10 cellular contexts compared by ENCODE assay signal in the genomic region with DNA sequence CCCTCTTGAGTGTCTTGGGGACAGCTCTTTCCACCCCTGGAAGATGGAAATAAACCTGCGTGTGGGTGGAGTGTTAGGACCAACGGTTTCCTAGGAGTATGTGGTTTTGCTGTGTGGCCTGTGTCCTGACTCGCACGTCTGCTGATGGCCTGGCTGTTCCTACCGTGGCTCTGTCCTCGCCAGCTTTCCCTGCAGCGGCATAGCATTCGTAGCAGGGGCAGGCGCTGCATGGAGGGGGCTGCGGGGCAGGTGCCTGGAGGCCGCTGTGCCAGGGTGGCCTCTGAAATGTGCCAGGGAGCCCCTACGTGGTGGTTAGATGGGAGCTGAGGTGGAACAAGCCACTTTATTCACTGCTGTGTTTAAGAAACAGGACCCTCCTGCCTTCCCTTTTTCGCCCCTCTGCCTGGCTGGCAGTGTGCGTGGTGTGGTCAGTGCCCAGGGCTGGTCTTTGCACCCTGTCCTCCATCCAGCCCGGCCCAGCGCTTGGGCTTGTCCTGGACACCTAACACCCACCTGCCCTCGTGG. TPM values are rescaled to one million over a fixed set of nuclear protein-coding genes. Genes with fewer than 3 reads are reported as not detected.
DNase-seq lines count a peak whose midpoint lies in the region; ATAC-seq and TF ChIP-seq lines count a peak whose summit lies in the region.
"Had no signal": no experiment of that assay in that cellular context is flagged by ENCODE, and none has a peak within 500 bp of the region (broad histone marks: within the 10 kb centered on the region; RNA-seq: fewer than 3 reads in every experiment).

No MANE protein-coding gene starts in this region.

- no peak for TF ChIP-seq CTCF in HCT116 (IDR thresholded peaks at IDR 0.05 in 2 of 3, conservative IDR thresholded peaks at IDR 0.05 in 1 of 3; ENCODE audit: borderline replicate concordance in 1 of 3, insufficient read depth in 1 of 3, low read depth in 2 of 3, low read length in 2 of 3)
- TF ChIP-seq CTCF in chondrocyte (IDR thresholded peaks at IDR 0.05) = no peak
- TF ChIP-seq CTCF in osteoblast (IDR thresholded peaks at IDR 0.05; ENCODE audit: extremely low read depth, low read depth, low read length) = no peak

- no peak for TF ChIP-seq POLR2A in HCT116 (IDR thresholded peaks at IDR 0.05; ENCODE audit: borderline replicate concordance, extremely low read depth, insufficient read depth, insufficient read length)

- no peak for DNase-seq in HCT116 (ENCODE audit: low read depth, low spot score)
- no peak for DNase-seq in chondrocyte (ENCODE audit: low spot score)
- peak; percentile 77 for DNase-seq in osteoblast (ENCODE audit: insufficient read length, low spot score, missing footprints)
- no peak for DNase-seq in NCI-H446 (lab: John Stamatoyannopoulos, UW)
- DNase-seq in SKM-1 treated with dmso at 0.1 percent for 144 hours (lab: John Stamatoyannopoulos, UW; ENCODE audit: unreplicated experiment) = no peak
- no peak for DNase-seq in NCI-H345 treated with DMSO at 0.1 percent for 48 hours (lab: John Stamatoyannopoulos, UW; ENCODE audit: unreplicated experiment)
- DNase-seq: NCI-H1105 treated with DMSO at 0.1 percent for 48 hours, retina had no signal

- H3K9me2 ChIP-seq in HCT116 (ENCODE audit: insufficient read depth) = no peaks in the 10 kb centered on the region

- peaks cover 60% of the 10 kb centered on the region for H3K79me2 ChIP-seq in HCT116 (ENCODE audit: insufficient read depth, low read length)
- peaks cover 69% of the 10 kb centered on the region for H3K79me2 ChIP-seq in osteoblast (ENCODE audit: insufficient read depth, low read length)

- H3K9ac ChIP-seq in BLaER1 (0 out of 2 replicates have a peak overlapping the region, but pooled peaks have one; percentile 58), HCT116 (ENCODE audit: low read length) (no peak overlapping the region)

- H3K4me1 Mint-ChIP-seq in chondrocyte (ENCODE audit: low read depth) = peaks cover 86% of the 10 kb centered on the region

- H3K27me3 ChIP-seq in BLaER1 (no peaks in the 10 kb centered on the region), HCT116 (ENCODE audit: insufficient read depth, low read length) (no peaks in the 10 kb centered on the region), osteoblast (ENCODE audit: insufficient read depth, low read length) (no peaks in the 10 kb centered on the region)

- POLR2A ChIA-PET in HCT116 (lab: Charles Lee) = interaction anchor here (4.0 kb wide), 1 partner anchor 10 kb away, joined by 27 read pairs; a partner anchor contains a TSS

- H3K4me3 Mint-ChIP-seq in chondrocyte (ENCODE audit: unreplicated experiment) = no peak overlapping the region

- BruUV-seq in HCT116 (replicated peaks; lab: Mats Ljungman, UMichigan) = no TSS peak

- intact Hi-C loops in HCT116 (cut with micrococcal nuclease) = no loop called here

- H4K20me1 ChIP-seq in BLaER1 (peaks cover 100% of the 10 kb centered on the region), HCT116 (ENCODE audit: insufficient read depth) (peaks cover 32% of the 10 kb centered on the region; the same call in 1 of the 2 replicates), osteoblast (ENCODE audit: insufficient read depth, low read length) (peaks cover 98% of the 10 kb centered on the region)

- peaks cover 92% of the 10 kb centered on the region for H3K4me1 ChIP-seq in BLaER1
- peaks cover 30 to 79% of the 10 kb centered on the region in 2 experiments for H3K4me1 ChIP-seq in HCT116 (ENCODE audit: control insufficient read depth in 1 of 2, insufficient read depth in 2 of 2, low read length in 2 of 2)
- H3K4me1 ChIP-seq in osteoblast (ENCODE audit: insufficient read depth, low read length) = peaks cover 38% of the 10 kb centered on the region

- peak overlapping the region; percentile 89 for H3K27ac Mint-ChIP-seq in chondrocyte (ENCODE audit: unreplicated experiment)

- peak overlapping the region; percentile 99 for H3K4me2 ChIP-seq in BLaER1
- H3K4me2 ChIP-seq in HCT116 (ENCODE audit: low read length) = no peak overlapping the region
- no peak overlapping the region for H3K4me2 ChIP-seq in osteoblast (ENCODE audit: insufficient read depth, low read length)

- no peak overlapping the region for H3K4me3 ChIP-seq in BLaER1
- no peak overlapping the region for H3K4me3 ChIP-seq in HCT116 (replicated peaks in 1 of 2; ENCODE audit: low read depth in 1 of 2, low read length in 2 of 2)
- H3K4me3 ChIP-seq in osteoblast (ENCODE audit: insufficient read depth, low read length) = no peak overlapping the region

- CTCF ChIA-PET in HCT116 (lab: Charles Lee) = no interaction called here

- no peaks in the 10 kb centered on the region for H3K9me3 Mint-ChIP-seq in chondrocyte (ENCODE audit: low read depth)

- ATAC-seq in HCT116 (no peak), HG03460 (IDR thresholded peaks at IDR 0.05; ENCODE audit: unreplicated experiment) (no peak)

- RAD21 ChIA-PET in HCT116 (lab: Charles Lee; ENCODE audit: low non-redundant PET in 1 of 2, low total read pairs in 2 of 2, uncharacterized antibody in 2 of 2, unreplicated experiment in 2 of 2) = no interaction called here

- no peaks in the 10 kb centered on the region for H3K9me3 ChIP-seq in BLaER1
- no peaks in the 10 kb centered on the region for H3K9me3 ChIP-seq in HCT116 (ENCODE audit: control insufficient read depth in 1 of 2, insufficient read depth in 1 of 2, low read depth in 1 of 2, low read length in 2 of 2)
- no peaks in the 10 kb centered on the region for H3K9me3 ChIP-seq in osteoblast (ENCODE audit: low read depth, low read length)

- no peaks in the 10 kb centered on the region for H3K27me3 Mint-ChIP-seq in chondrocyte (ENCODE audit: low read depth)

- H3K27ac ChIP-seq in BLaER1 (peak overlapping the region; percentile 63), HCT116 (ENCODE audit: low read depth, low read length) (peak overlapping the region; percentile 77; the same call in 1 of the 2 replicates), osteoblast (ENCODE audit: low read depth, low read length) (no peak overlapping the region)

- no peak for TF ChIP-seq RAD21 in HCT116 (IDR thresholded peaks at IDR 0.05; ENCODE audit: low read depth)

- H3K36me3 ChIP-seq in BLaER1 (peaks cover 67% of the 10 kb centered on the region), HCT116 (ENCODE audit: control insufficient read depth in 1 of 2, insufficient read depth in 2 of 2, low read length in 2 of 2) (peaks cover 35 to 65% of the 10 kb centered on the region in 2 experiments), osteoblast (ENCODE audit: insufficient read depth, low read length) (peaks cover 65% of the 10 kb centered on the region)

- H2AFZ ChIP-seq in HCT116 (ENCODE audit: low read depth, low read length, poor library complexity, severe bottlenecking) (no peak overlapping the region), osteoblast (ENCODE audit: low read length) (no peak overlapping the region)

- H3K36me3 Mint-ChIP-seq in chondrocyte (ENCODE audit: low read depth) = peaks cover 10% of the 10 kb centered on the region

TF ChIP-seq in HCT116, 20 proteins besides CTCF, POLR2A, EP300 and RAD21:
- TF ChIP-seq POLR2AphosphoS5 (IDR thresholded peaks at IDR 0.05; ENCODE audit: low read depth, low read length) (peak; percentile 46; the same call in 1 of the 2 replicates), ZFX (IDR thresholded peaks at IDR 0.05) (no peak; the same call in 1 of the 2 replicates), JUND (IDR thresholded peaks at IDR 0.05) (0 out of 2 replicates have a peak, but pooled peaks have one; percentile 7)

RNA-seq across cellular contexts. Expression of a gene that starts 10.6 kb away (rescaled TPM):
- 445 TPM for total RNA-seq in HCT116 (2021; ENCODE audit: unreplicated experiment)
- 422 and 492 TPM in 2 replicates for polyA plus RNA-seq in HCT116 (2012)
- total RNA-seq in chondrocyte = 53.3 to 206 TPM (median 189 TPM) in 3 replicates
- 129 and 222 TPM in 2 replicates for total RNA-seq in osteoblast

RNA-seq across cellular contexts. Expression of a gene that starts 26.8 kb away (rescaled TPM):
- 143 TPM for total RNA-seq in HCT116 (2021; ENCODE audit: unreplicated experiment)
- 99.2 and 103 TPM in 2 replicates for polyA plus RNA-seq in HCT116 (2012)
- 23.5 to 39.8 TPM (median 24.1 TPM) in 3 replicates for total RNA-seq in chondrocyte
- total RNA-seq in osteoblast = 21.0 and 25.9 TPM in 2 replicates

RNA-seq across cellular contexts. Expression of a gene that starts 34.0 kb away (rescaled TPM):
- total RNA-seq in HCT116 (2021; ENCODE audit: unreplicated experiment) (176 TPM), chondrocyte (93.0 to 94.5 TPM (median 93.9 TPM) in 3 replicates), osteoblast (45.4 and 50.3 TPM in 2 replicates)
- 184 and 197 TPM in 2 replicates for polyA plus RNA-seq in HCT116 (2012)
